30 cellular contexts compared by ENCODE assay signal in genomic region chr7:135682191-135682590, GRCh38. TPM values are rescaled to one million over a fixed set of nuclear protein-coding genes. Genes with fewer than 3 reads are reported as not detected.
DNase-seq lines count a peak whose midpoint lies in the region; ATAC-seq, FAIRE-seq and TF ChIP-seq lines count a peak whose summit lies in the region.
"Had no signal": no experiment of that assay in that cellular context is flagged by ENCODE, and none has a peak within 500 bp of the region (broad histone marks: within the 10 kb centered on the region; RNA-seq: fewer than 3 reads in every experiment).

No MANE protein-coding gene starts in this region.

- peaks cover 15% of the 10 kb centered on the region; the same call in 1 of the 2 replicates for H4K20me1 ChIP-seq in K562 (replicated peaks; ENCODE audit: control insufficient read depth, insufficient read depth, low read length)

- no peak overlapping the region for H3K4me2 ChIP-seq in K562 (ENCODE audit: insufficient read depth, low read length)

- no peaks in the 10 kb centered on the region for H3K27me3 ChIP-seq in K562 (ENCODE audit: control insufficient read depth in 2 of 2, insufficient read depth in 2 of 2, low read length in 2 of 2)
- H3K27me3 ChIP-seq in lower lobe of right lung (ENCODE audit: low read depth): no peaks in the 10 kb centered on the region
- no peaks in the 10 kb centered on the region for H3K27me3 ChIP-seq in aorta (ENCODE audit: control insufficient read depth in 1 of 2, insufficient read depth in 2 of 2, low read length in 1 of 2)
- H3K27me3 ChIP-seq: BE2C, foreskin keratinocyte, stomach, upper lobe of left lung had no signal

- H3K9me3 Mint-ChIP-seq in mesothelial cell of epicardium: no peaks in the 10 kb centered on the region

- TF ChIP-seq EP300 in K562 (IDR thresholded peaks at IDR 0.05; ENCODE audit: low read length): no peak

- WGBS in K562 (ENCODE audit: insufficient coverage, low coverage, missing lambda C conversion rate): 52% methylated on average over 3 of the region's 3 CpGs
- WGBS in aorta, 2 donors: 4 to 5% methylated on average over 3 of the region's 3 CpGs

- intact Hi-C loops in Right ventricle myocardium inferior (cut with DNase I) (loop anchor here (2.0 kb wide), 1 partner anchor 67 kb away; the partner anchor contains the start of gene FAM180A), cardiac septum (cut with DNase I) (no loop called here), K562 (cut with micrococcal nuclease) (no loop called here), lower lobe of right lung (cut with DNase I) (no loop called here), aorta (cut with DNase I) (no loop called here)

- no peak for TF ChIP-seq RAD21 in K562 (CRISPR knock-in tag; conservative IDR thresholded peaks at IDR 0.05 in 1 of 2, IDR thresholded peaks at IDR 0.05 in 1 of 2)

- BruUV-seq in K562 (replicated peaks; lab: Mats Ljungman, UMichigan): no TSS peak

- peaks cover 13% of the 10 kb centered on the region for H3K36me3 Mint-ChIP-seq in mesothelial cell of epicardium

- in situ Hi-C loops in K562 (cut with MboI): no loop called here

- H3K4me1 Mint-ChIP-seq in mesothelial cell of epicardium: peaks cover 16% of the 10 kb centered on the region

- CTCF ChIA-PET in K562 (lab: Yijun Ruan, JAX; ENCODE audit: low intra/inter-chr PET ratio): no interaction called here

- no peak overlapping the region; a peak in 1 of 4 replicates for H3K9ac ChIP-seq in K562 (ENCODE audit: insufficient read depth in 1 of 2, low read depth in 2 of 2, low read length in 2 of 2)

- no peak overlapping the region for H3K4me3 Mint-ChIP-seq in mesothelial cell of epicardium
- H3K4me3 Mint-ChIP-seq: activated naive CD8-positive, alpha-beta T cell had no signal

- H3K27ac ChIP-seq in K562 (ENCODE audit: extremely low read depth, low read depth, low read length) (no peak overlapping the region), lower lobe of right lung (peak overlapping the region; percentile 1), aorta (ENCODE audit: low read depth in 1 of 2, low read length in 2 of 2) (peak overlapping the region; percentile 49 to 78)
- H3K27ac ChIP-seq: foreskin keratinocyte, stomach, WERI-Rb-1 had no signal

- no peaks in the 10 kb centered on the region for H3K79me2 ChIP-seq in K562 (ENCODE audit: control insufficient read depth, insufficient read depth, low read length)

- TF ChIP-seq CTCF in K562 (IDR thresholded peaks at IDR 0.05 in 2 of 3, conservative IDR thresholded peaks at IDR 0.05 in 1 of 3; ENCODE audit: insufficient read depth in 2 of 3, low read depth in 1 of 3, low read length in 3 of 3): no peak
- TF ChIP-seq CTCF in lower lobe of right lung (IDR thresholded peaks at IDR 0.05): no peak
- no peak for TF ChIP-seq CTCF in mesothelial cell of epicardium (IDR thresholded peaks at IDR 0.05; ENCODE audit: unreplicated experiment)

- TF ChIP-seq POLR2A in K562 (conservative IDR thresholded peaks at IDR 0.05): no peak

- peak; percentile 33 for ATAC-seq in Right ventricle myocardium inferior
- ATAC-seq in K562: peak; percentile 7; the same call in 1 of the 3 replicates
- ATAC-seq in lower lobe of right lung: peak in 1 of 2 donors; percentile 6
- no peak for ATAC-seq in aorta (ENCODE audit: low FRiP score)
- ATAC-seq in GM19397 (IDR thresholded peaks at IDR 0.05; ENCODE audit: unreplicated experiment): no peak

- H3K4me3 ChIP-seq in K562: no peak overlapping the region
- no peak overlapping the region for H3K4me3 ChIP-seq in lower lobe of right lung
- H3K4me3 ChIP-seq in aorta (ENCODE audit: low read length in 2 of 2): no peak overlapping the region
- H3K4me3 ChIP-seq: stomach, upper lobe of left lung had no signal

- peaks cover 2 to 3% of the 10 kb centered on the region in 2 experiments; a peak in 3 of 5 replicates for H3K4me1 ChIP-seq in K562 (replicated peaks in 1 of 2; ENCODE audit: control insufficient read depth in 2 of 2, insufficient read depth in 2 of 2, low read length in 2 of 2)
- H3K4me1 ChIP-seq in lower lobe of right lung: peaks cover 24% of the 10 kb centered on the region
- peaks cover 0 to 3% of the 10 kb centered on the region in 2 donors for H3K4me1 ChIP-seq in aorta (ENCODE audit: control insufficient read depth in 1 of 2, insufficient read depth in 2 of 2, low read length in 2 of 2)
- H3K4me1 ChIP-seq: Caco-2 had no signal

- H3K27me3 Mint-ChIP-seq in mesothelial cell of epicardium (ENCODE audit: low read depth): no peaks in the 10 kb centered on the region
- H3K27me3 Mint-ChIP-seq: activated naive CD8-positive, alpha-beta T cell; progenitor cell of endocrine pancreas had no signal

- POLR2A ChIA-PET in K562 (lab: Yijun Ruan, JAX): interaction anchor here (0.6 to 2.8 kb wide), 6 partner anchors 10 to 136 kb away, joined by 3 to 9 read pairs (median 4); partner anchors contain the start of gene STMP1

- no peak for FAIRE-seq in K562 (lab: Jason Lieb, UNC)
- FAIRE-seq: A204.1, astrocyte, islet of Langerhans had no signal

- DNase-seq in Right ventricle myocardium inferior (ENCODE audit: missing footprints) (no peak), cardiac septum (ENCODE audit: low spot score) (no peak), K562 (ENCODE audit: extremely low read depth in 1 of 4, low spot score in 3 of 4) (no peak), lower lobe of right lung (no peak), aorta (no peak), mesothelial cell of epicardium (ENCODE audit: low spot score in 2 of 2, unreplicated experiment in 2 of 2) (no peak)
- no peak for DNase-seq in activated naive CD4-positive, alpha-beta T cell treated with anti-CD3 and anti-CD28 coated beads, Interleukin-2, amount 50 U/mL, for 16 hours
- DNase-seq: activated CD4-positive, alpha-beta T cell treated with anti-CD3 and anti-CD28 coated beads, Interleukin-2, amount 50 U/mL, for 1 hour; BE2C; Caco-2; DND-41; effector CD4-positive, alpha-beta T cell; foreskin keratinocyte; H7; Kasumi-1; NCI-H1048; NCI-H187; NCI-H226; NCI-H748 treated with DMSO at 0.1 percent for 48 hours; stomach; T-helper 9 cell; upper lobe of left lung; WERI-Rb-1 had no signal

- H3K27ac Mint-ChIP-seq in mesothelial cell of epicardium: no peak overlapping the region
- H3K27ac Mint-ChIP-seq: activated naive CD8-positive, alpha-beta T cell; progenitor cell of endocrine pancreas had no signal

- H3K9me3 ChIP-seq in K562 (replicated peaks; ENCODE audit: control insufficient read depth, insufficient read depth, low read depth, low read length): no peaks in the 10 kb centered on the region
- H3K9me3 ChIP-seq in lower lobe of right lung: no peaks in the 10 kb centered on the region
- H3K9me3 ChIP-seq in aorta (ENCODE audit: control insufficient read depth, low read length): no peaks in the 10 kb centered on the region
- H3K9me3 ChIP-seq: BE2C, Caco-2, stomach, upper lobe of left lung had no signal

- no peaks in the 10 kb centered on the region for H3K9me1 ChIP-seq in K562 (ENCODE audit: control insufficient read depth, insufficient read depth, low read length)

- no peak overlapping the region for H2AFZ ChIP-seq in K562 (ENCODE audit: low read depth, low read length)

- H3K36me3 ChIP-seq in K562 (ENCODE audit: control insufficient read depth, insufficient read depth, low read length) (peaks cover 11% of the 10 kb centered on the region; the same call in 2 of the 3 replicates), lower lobe of right lung (peaks cover 10% of the 10 kb centered on the region), aorta (ENCODE audit: control insufficient read depth in 1 of 2, insufficient read depth in 2 of 2, low read length in 1 of 2) (no peaks in the 10 kb centered on the region)

RNA-seq across cellular contexts. Expression of gene STMP1, which starts 19.9 kb away (rescaled TPM):
- total RNA-seq in Right ventricle myocardium inferior (27.4 TPM), cardiac septum (31.4 TPM), K562 (2014; rRNA removed) (10.6 and 18.5 TPM in 2 replicates), K562 (2014; rRNA removed; fragmentation: Illumina TruSeq; extraction: Trizol) (47.8 and 54.0 TPM in 2 replicates), K562 (2015; rRNA removed; fragmentation: Illumina TruSeq; extraction: Trizol) (35.1 and 36.5 TPM in 2 replicates), K562 (2021) (56.8 and 59.8 TPM in 2 replicates), lower lobe of right lung (24.3 TPM), aorta (10 to 100 TPM; 29.8 to 42.6 TPM), mesothelial cell of epicardium (46.3 to 48.6 TPM (median 47.7 TPM) in 3 replicates)
- 23.9 and 54.4 TPM in 2 replicates for total RNA-seq in K562 (2011; cell fraction: chromatin; rRNA removed; ENCODE audit: low replicate concordance)
- total RNA-seq in K562 (2011; cell fraction: nucleolus; rRNA removed): 18.5 and 19.9 TPM in 2 replicates
- total RNA-seq in K562 (2011; cell fraction: nucleoplasm; rRNA removed): 44.6 and 66.5 TPM in 2 replicates
- polyA plus RNA-seq in K562 (2011; rRNA removed) (58.4 and 66.1 TPM in 2 replicates), K562 (2014; fragmentation: Illumina TruSeq; extraction: Trizol) (57.9 and 67.7 TPM in 2 replicates), K562 (2014; fragmentation: Nextera tagmentation; extraction: Ambion mirVana) (100 to 1,000 TPM; 175 to 249 TPM), K562 (2014; rRNA removed) (41.5 and 53.9 TPM in 2 replicates), aorta (10 to 100 TPM; 31.5 to 43.3 TPM)
- polyA plus RNA-seq in K562 (2011; cell fraction: cytosol; rRNA removed): 16.5 and 48.0 TPM in 2 replicates
- polyA plus RNA-seq in K562 (2011; cell fraction: nucleus; rRNA removed): 17.4 and 32.2 TPM in 2 replicates
- 66.4 and 79.0 TPM in 2 replicates for polyA plus RNA-seq in K562 (2012)
- 35.3 and 55.2 TPM in 2 replicates for polyA minus RNA-seq in K562 (2011; rRNA and poly(A)+ RNA removed)
- 21.3 and 22.6 TPM in 2 replicates for polyA minus RNA-seq in K562 (2011; cell fraction: cytosol; rRNA and poly(A)+ RNA removed)
- 18.3 and 36.7 TPM in 2 replicates for polyA minus RNA-seq in K562 (2011; cell fraction: nucleus; rRNA and poly(A)+ RNA removed)

RNA-seq across cellular contexts. Expression of gene SLC13A4, which starts 45.8 kb away (rescaled TPM):
- total RNA-seq in Right ventricle myocardium inferior (not detected), cardiac septum (1.0 TPM), K562 (2014; rRNA removed) (0.23 and 0.45 TPM in 2 replicates), K562 (2014; rRNA removed; fragmentation: Illumina TruSeq; extraction: Trizol) (0.22 and 0.51 TPM in 2 replicates), K562 (2015; rRNA removed; fragmentation: Illumina TruSeq; extraction: Trizol) (0.19 and 0.36 TPM in 2 replicates), K562 (2021) (0.60 and 0.66 TPM in 2 replicates), lower lobe of right lung (0.27 TPM), aorta (1 to 10 TPM; 1.7 to 2.2 TPM), mesothelial cell of epicardium (0.09 to 0.14 TPM in 2 of 3 replicates, not detected in the other)
- 0.62 and 1.4 TPM in 2 replicates for total RNA-seq in K562 (2011; cell fraction: chromatin; rRNA removed; ENCODE audit: low replicate concordance)
- total RNA-seq in K562 (2011; cell fraction: nucleolus; rRNA removed): 0.39 and 0.50 TPM in 2 replicates
- 0.88 and 1.2 TPM in 2 replicates for total RNA-seq in K562 (2011; cell fraction: nucleoplasm; rRNA removed)
- polyA plus RNA-seq in K562 (2011; rRNA removed) (0.11 and 0.60 TPM in 2 replicates), K562 (2014; fragmentation: Illumina TruSeq; extraction: Trizol) (0.86 and 1.0 TPM in 2 replicates), K562 (2014; fragmentation: Nextera tagmentation; extraction: Ambion mirVana) (under 1 TPM; 0.27 to 0.48 TPM), K562 (2014; rRNA removed) (0.41 and 0.66 TPM in 2 replicates), aorta (1 to 10 TPM in 1 of 2 donors, not detected in 1; 2.0 TPM)
- 0.37 and 1.3 TPM in 2 replicates for polyA plus RNA-seq in K562 (2011; cell fraction: cytosol; rRNA removed)
- polyA plus RNA-seq in K562 (2011; cell fraction: nucleus; rRNA removed): 0.17 and 1.1 TPM in 2 replicates
- 0.90 and 1.9 TPM in 2 replicates for polyA plus RNA-seq in K562 (2012)
- 0.14 and 0.27 TPM in 2 replicates for polyA minus RNA-seq in K562 (2011; rRNA and poly(A)+ RNA removed)
- polyA minus RNA-seq in K562 (2011; cell fraction: cytosol; rRNA and poly(A)+ RNA removed): not detected in 2 replicates
- polyA minus RNA-seq in K562 (2011; cell fraction: nucleus; rRNA and poly(A)+ RNA removed): 0.44 TPM in 1 of 2 replicates, not detected in the other
- total RNA-seq: Caco-2, lung microvascular endothelial cell, stomach had no signal
- polyA plus RNA-seq: foreskin keratinocyte had no signal

Comparison
In these comparisons a context has a peak if more than half of its experiments do, and no peak if none do; other contexts are left out.
1. ATAC-seq: peak in Right ventricle myocardium inferior (single experiment) and K562 (single experiment); none in aorta (single experiment) and GM19397 (single experiment).